Comparison of ENCODE assay signal across 33 cellular contexts in the genomic region with DNA sequence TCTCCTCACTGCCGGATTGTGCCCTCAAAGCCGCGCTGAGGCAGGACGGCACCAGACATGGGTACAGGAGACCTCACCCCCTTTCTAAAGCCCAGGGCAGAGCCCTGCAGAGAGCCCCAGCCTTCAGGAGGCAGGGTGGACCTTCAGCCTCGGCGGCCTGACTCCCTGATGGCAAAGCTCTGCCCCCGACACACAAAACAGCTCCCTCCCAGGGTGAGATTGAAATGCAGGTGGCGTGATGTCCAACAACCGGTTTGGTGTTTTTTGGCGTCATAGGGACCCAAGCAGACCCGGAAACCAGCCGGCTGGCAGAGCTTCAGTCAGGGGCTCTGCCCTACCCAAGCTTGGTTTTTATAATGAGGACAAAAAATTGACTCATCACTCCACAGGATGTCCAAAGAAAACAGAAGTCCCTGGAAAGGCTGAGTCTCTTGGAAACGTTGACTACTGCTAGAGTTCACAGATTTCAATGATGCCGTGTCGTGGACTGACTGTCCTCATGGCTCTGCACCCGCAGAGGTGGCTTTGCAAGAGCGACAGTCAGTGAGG.
DNase-seq lines count a peak whose midpoint lies in the region; ATAC-seq, FAIRE-seq and TF ChIP-seq lines count a peak whose summit lies in the region.
"Had no signal": no experiment of that assay in that cellular context is flagged by ENCODE, and none has a peak within 500 bp of the region (broad histone marks: within the 10 kb centered on the region; RNA-seq: fewer than 3 reads in every experiment).

No MANE protein-coding gene starts in this region.

- H3K27me3 ChIP-seq in lower lobe of right lung (ENCODE audit: low read depth), result no peaks in the 10 kb centered on the region

- H3K27ac ChIP-seq in lower lobe of right lung, result no peak overlapping the region
- H3K27ac ChIP-seq: left ventricle myocardium inferior, prostate gland, VCaP had no signal

- FAIRE-seq in urothelium cell line (lab: Jason Lieb, UNC), result no peak
- FAIRE-seq: bronchial epithelial cell, D721Med, GM19239 had no signal

- intact Hi-C loops in lower lobe of right lung (cut with DNase I), result no loop called here

- no peaks in the 10 kb centered on the region for H3K4me1 ChIP-seq in lower lobe of right lung
- H3K4me1 ChIP-seq: left ventricle myocardium inferior had no signal

- H3K36me3 ChIP-seq in lower lobe of right lung, result no peaks in the 10 kb centered on the region
- H3K36me3 ChIP-seq: left ventricle myocardium inferior, prostate gland had no signal

- DNase-seq in H4 (ENCODE audit: low spot score), result peak; percentile 89
- DNase-seq in astrocyte of the hippocampus (ENCODE audit: low read depth, low spot score), result peak; percentile 73
- peak; percentile 51 for DNase-seq in glomerular endothelial cell (ENCODE audit: extremely low read depth, low read depth, low spot score)
- DNase-seq in urothelium cell line (ENCODE audit: low spot score), result peak; percentile 83
- no peak for DNase-seq in hypothalamus (lab: John Stamatoyannopoulos, UW)
- DNase-seq in lower lobe of right lung, result no peak
- DNase-seq: activated CD4-positive, alpha-beta T cell treated with anti-CD3 and anti-CD28 coated beads for 4 hours; activated CD8-positive, alpha-beta T cell treated with anti-CD3 and anti-CD28 coated beads, Interleukin-2, amount 10 ng/mL, durations not matched to agents 7 days and 5 days; amniotic stem cell; CD4-positive, CD25-positive, alpha-beta regulatory T cell; DND-41; effector CD4-positive, alpha-beta T cell; glutamatergic neuron; H9; Karpas-422; left ventricle myocardium inferior; MV-4-11; naive B cell; nucleus accumbens; SIG-M5; stimulated activated CD4-positive, alpha-beta T cell treated with anti-CD3 and anti-CD28 coated beads, Interleukin-15, amount 100 ng/mL, for 24 hours; substantia nigra; SW 1271; trophoblast cell had no signal

- H3K4me3 ChIP-seq in lower lobe of right lung, result no peak overlapping the region
- H3K4me3 ChIP-seq: left ventricle myocardium inferior, prostate gland had no signal

- H3K9me3 ChIP-seq in lower lobe of right lung, result no peaks in the 10 kb centered on the region
- H3K9me3 ChIP-seq: left ventricle myocardium inferior, prostate gland had no signal

- no peak for TF ChIP-seq CTCF in lower lobe of right lung (IDR thresholded peaks at IDR 0.05)

- ATAC-seq in lower lobe of right lung (no peak), HG03097 (IDR thresholded peaks at IDR 0.05; ENCODE audit: low FRiP score, unreplicated experiment) (no peak)
- ATAC-seq: activated CD8-positive, alpha-beta T cell treated with anti-CD3 and anti-CD28 coated beads, Interleukin-2, amount 10 ng/mL, durations not matched to agents 7 days and 5 days; activated T-helper 17 cell treated with anti-CD3 and anti-CD28 coated beads, Interleukin-2, amount 50 U/mL, for 72 hours; Panc1; stimulated activated memory B cell treated with anti-CD40 and anti-IgM and Interleukin-4, amounts not matched to agents 10 μg/mL and 1 μg/mL and 100 μg/mL, for 72 hours had no signal

Comparison
In these comparisons a context has a peak if more than half of its experiments do, and no peak if none do; other contexts are left out.
1. DNase-seq: peak in H4 (single experiment), astrocyte of the hippocampus (single experiment), glomerular endothelial cell (single experiment) and urothelium cell line (single experiment); none in hypothalamus (0 of 51) and lower lobe of right lung (single experiment).